Comparison of ENCODE assay signal across 1 cellular context in the genomic region with DNA sequence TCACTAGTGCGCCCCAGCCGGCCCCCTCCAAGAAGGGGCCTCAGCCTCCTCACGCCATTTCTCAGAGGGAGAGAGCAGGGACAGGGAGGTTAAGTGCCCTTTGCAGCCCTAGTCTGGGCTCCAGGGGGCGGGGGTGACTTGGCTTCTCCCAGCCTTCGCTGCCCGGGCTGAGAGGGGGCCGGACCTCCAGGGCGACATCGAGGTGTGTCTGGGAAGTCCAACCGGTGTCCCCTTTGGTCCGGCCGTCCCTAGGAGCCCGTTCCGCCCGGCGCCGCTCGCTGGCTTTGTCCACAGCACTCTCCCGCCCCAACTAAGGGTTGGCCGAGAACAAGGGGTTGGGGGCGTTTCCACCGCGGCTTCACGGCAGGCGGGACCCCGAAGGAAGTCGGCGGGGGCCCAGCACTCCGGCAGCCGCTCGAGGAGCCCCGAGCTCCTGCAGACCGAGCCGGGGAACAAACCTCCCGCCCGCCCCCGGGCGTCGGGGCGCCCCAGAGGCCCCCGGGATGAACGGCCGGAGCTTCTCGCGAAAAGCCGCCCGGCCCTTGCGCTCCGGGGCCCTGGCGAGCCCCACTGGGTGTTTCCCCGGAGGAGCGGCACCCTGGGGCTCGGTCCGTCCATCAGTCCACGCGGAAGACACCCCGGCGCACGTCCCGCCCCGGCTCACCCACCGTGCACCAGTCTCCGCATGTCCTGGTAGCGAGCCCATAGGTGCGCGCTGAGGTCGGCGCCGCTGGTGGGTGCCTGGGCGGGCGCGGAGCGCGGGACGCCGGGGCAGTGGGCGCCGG.
TF ChIP-seq lines count a peak whose summit lies in the region.

No MANE protein-coding gene starts in this region.

TF ChIP-seq in HCT116, 20 proteins besides CTCF, POLR2A, EP300 and RAD21:
- no peak for TF ChIP-seq CBX3 (IDR thresholded peaks at IDR 0.05; ENCODE audit: low read depth)
- TF ChIP-seq ZFX (IDR thresholded peaks at IDR 0.05) = peak; percentile 38; the same call in 1 of the 2 replicates
TF ChIP-seq in HCT116: peak in this region for 1.
